10 cellular contexts compared by ENCODE assay signal in genomic region chr2:157363612-157364101, GRCh38. TPM values are rescaled to one million over a fixed set of nuclear protein-coding genes. Genes with fewer than 3 reads are reported as not detected.
DNase-seq lines count a peak whose midpoint lies in the region; ATAC-seq and TF ChIP-seq lines count a peak whose summit lies in the region.
"Had no signal": no experiment of that assay in that cellular context is flagged by ENCODE, and none has a peak within 500 bp of the region (broad histone marks: within the 10 kb centered on the region; RNA-seq: fewer than 3 reads in every experiment).

No MANE protein-coding gene starts in this region.

- H3K9me2 ChIP-seq in MM.1S (replicated peaks; ENCODE audit: insufficient read depth, low read length) (no peaks in the 10 kb centered on the region), neural cell (ENCODE audit: insufficient read depth, low read length) (no peaks in the 10 kb centered on the region)

- peak overlapping the region; percentile 5 for H3K27ac Mint-ChIP-seq in activated CD4-positive, alpha-beta T cell treated with anti-CD3 and anti-CD28 coated beads for 36 hours
- H3K27ac Mint-ChIP-seq: T-helper 2 cell treated with Interferon-gamma antibody and Interleukin-4, amounts not matched to agents 5 μg/mL and 100 μg/mL, for 36 hours had no signal

- H3K9me3 ChIP-seq in MM.1S (replicated peaks; ENCODE audit: insufficient read depth, low read length) (no peaks in the 10 kb centered on the region), neural cell (ENCODE audit: low read length) (no peaks in the 10 kb centered on the region), A673 (ENCODE audit: low read depth, low read length, poor library complexity, severe bottlenecking) (no peaks in the 10 kb centered on the region)

- no peak overlapping the region for H3K4me3 Mint-ChIP-seq in activated CD4-positive, alpha-beta T cell treated with anti-CD3 and anti-CD28 coated beads for 36 hours
- H3K4me3 Mint-ChIP-seq: T-helper 2 cell treated with Interferon-gamma antibody and Interleukin-4, amounts not matched to agents 5 μg/mL and 100 μg/mL, for 36 hours had no signal

- H3K4me1 ChIP-seq in MM.1S (ENCODE audit: low read length) (peaks cover 23% of the 10 kb centered on the region), A673 (ENCODE audit: insufficient read depth, low read length, poor library complexity, severe bottlenecking) (no peaks in the 10 kb centered on the region)
- H3K4me1 ChIP-seq: A549 had no signal

- H3K36me3 Mint-ChIP-seq in activated CD4-positive, alpha-beta T cell treated with anti-CD3 and anti-CD28 coated beads for 36 hours (ENCODE audit: low read depth): peaks cover 33% of the 10 kb centered on the region

- peaks cover 32% of the 10 kb centered on the region for H3K4me1 Mint-ChIP-seq in activated CD4-positive, alpha-beta T cell treated with anti-CD3 and anti-CD28 coated beads for 36 hours

- H3K27ac ChIP-seq in MM.1S (ENCODE audit: low read length) (peak overlapping the region; percentile 74), neural cell (ENCODE audit: low read length) (peak overlapping the region; percentile 52), A673 (ENCODE audit: low read depth, low read length, poor library complexity, severe bottlenecking) (no peak overlapping the region)
- H3K27ac ChIP-seq: A549 had no signal

- DNase-seq in activated CD4-positive, alpha-beta T cell treated with anti-CD3 and anti-CD28 coated beads for 36 hours: no peak
- no peak for DNase-seq in activated CD4-positive, alpha-beta T cell treated with anti-CD3 and anti-CD28 coated beads, Interleukin-2, amount 50 U/mL, for 4 hours
- peak; percentile 74 for DNase-seq in MM.1S
- DNase-seq in NCI-H774 (lab: John Stamatoyannopoulos, UW): no peak
- no peak for DNase-seq in effector CD4-positive, alpha-beta T cell
- no peak for DNase-seq in A673 (ENCODE audit: low spot score)

- H3K79me2 ChIP-seq in MM.1S (ENCODE audit: low read length) (no peaks in the 10 kb centered on the region), neural cell (replicated peaks; ENCODE audit: insufficient read depth, low read length) (no peaks in the 10 kb centered on the region)

- H3K9me3 Mint-ChIP-seq in activated CD4-positive, alpha-beta T cell treated with anti-CD3 and anti-CD28 coated beads for 36 hours (ENCODE audit: low read depth): peaks cover 31% of the 10 kb centered on the region

- H3K27me3 Mint-ChIP-seq in activated CD4-positive, alpha-beta T cell treated with anti-CD3 and anti-CD28 coated beads for 36 hours: no peaks in the 10 kb centered on the region

- no peak for TF ChIP-seq RAD21 in neural cell (conservative IDR thresholded peaks at IDR 0.05)

- H3F3A ChIP-seq in MM.1S (ENCODE audit: insufficient read depth, low read length) (0 out of 2 replicates have a peak, but pooled peaks cover 5% of the 10 kb centered on the region), neural cell (ENCODE audit: insufficient read depth, low read length, poor library complexity, severe bottlenecking) (no peaks in the 10 kb centered on the region)

- H2AFZ ChIP-seq in MM.1S (ENCODE audit: low read length) (no peak overlapping the region), neural cell (ENCODE audit: low read depth, low read length) (no peak overlapping the region)

- no peaks in the 10 kb centered on the region for H3K36me3 ChIP-seq in MM.1S (replicated peaks; ENCODE audit: insufficient read depth, low read length)
- H3K36me3 ChIP-seq in neural cell (ENCODE audit: insufficient read depth, low read length): no peaks in the 10 kb centered on the region
- H3K36me3 ChIP-seq in A673 (ENCODE audit: insufficient read depth, low read length, poor library complexity, severe bottlenecking): no peaks in the 10 kb centered on the region

- POLR2A ChIA-PET in activated CD4-positive, alpha-beta T cell treated with anti-CD3 and anti-CD28 coated beads for 36 hours (lab: Charles Lee): interaction anchor here (0.6 to 1.2 kb wide), 3 partner anchors 9 to 113 kb away, joined by 3 to 5 read pairs (median 5); no protein-coding TSS in a partner anchor
- POLR2A ChIA-PET in A673 (lab: Charles Lee; ENCODE audit: low non-redundant PET): no interaction called here

- no TSS peak for BruUV-seq in A673 (replicated peaks; lab: Mats Ljungman, UMichigan)

- H3K4me3 ChIP-seq in MM.1S (ENCODE audit: low read length) (peak overlapping the region; percentile 10; the same call in 1 of the 2 replicates), neural cell (ENCODE audit: low read length) (peak overlapping the region; percentile 11), A673 (ENCODE audit: low read depth, low read length, poor library complexity, severe bottlenecking) (no peak overlapping the region)
- H3K4me3 ChIP-seq: A549 had no signal

- peak overlapping the region; percentile 59 for H3K4me2 ChIP-seq in MM.1S (ENCODE audit: low read depth, low read length)
- H3K4me2 ChIP-seq in neural cell (ENCODE audit: low read length): peak overlapping the region; percentile 33
- H3K4me2 ChIP-seq: A549 had no signal

- CTCF ChIA-PET in activated CD4-positive, alpha-beta T cell treated with anti-CD3 and anti-CD28 coated beads for 36 hours (lab: Charles Lee): interaction anchor here (1.0 to 2.5 kb wide), 4 partner anchors 9 to 536 kb away, joined by 3 to 12 read pairs (median 4); no protein-coding TSS in a partner anchor
- CTCF ChIA-PET in A673 (lab: Charles Lee): no interaction called here

- no peaks in the 10 kb centered on the region for H4K20me1 ChIP-seq in MM.1S (ENCODE audit: insufficient read depth, low read length)
- no peaks in the 10 kb centered on the region for H4K20me1 ChIP-seq in neural cell (ENCODE audit: insufficient read depth)

- intact Hi-C loops in activated CD4-positive, alpha-beta T cell treated with anti-CD3 and anti-CD28 coated beads for 36 hours (cut with DNase I, micrococcal nuclease): loop anchor here in 1 of 2 experiments (2.0 kb wide), 1 partner anchor 41 kb away; no protein-coding TSS in a partner anchor
- intact Hi-C loops in A673 (cut with micrococcal nuclease; ENCODE audit: unreplicated experiment): no loop called here

- peak overlapping the region; percentile 8; the same call in 1 of the 2 replicates for H3K9ac ChIP-seq in MM.1S (ENCODE audit: low read length)
- H3K9ac ChIP-seq in neural cell (ENCODE audit: low read length): no peak overlapping the region

- no peaks in the 10 kb centered on the region for H3K27me3 ChIP-seq in MM.1S (replicated peaks; ENCODE audit: insufficient read depth, low read length)
- H3K27me3 ChIP-seq in neural cell (ENCODE audit: insufficient read depth, low read depth, low read length): no peaks in the 10 kb centered on the region
- H3K27me3 ChIP-seq in A673 (replicated peaks; ENCODE audit: insufficient read depth, low read depth, low read length, poor library complexity): no peaks in the 10 kb centered on the region

- TF ChIP-seq CTCF in MM.1S (IDR thresholded peaks at IDR 0.05; ENCODE audit: low read length) (no peak), neural cell (IDR thresholded peaks at IDR 0.05; ENCODE audit: poor library complexity, severe bottlenecking) (no peak), A673 (conservative IDR thresholded peaks at IDR 0.05; ENCODE audit: low read depth, low read length) (no peak)

- TF ChIP-seq EP300 in neural cell (conservative IDR thresholded peaks at IDR 0.05; ENCODE audit: poor library complexity, severe bottlenecking): peak; percentile 79

- ATAC-seq in activated CD4-positive, alpha-beta T cell treated with anti-CD3 and anti-CD28 coated beads for 36 hours: peak; percentile 77
- ATAC-seq in HG02610 (IDR thresholded peaks at IDR 0.05; ENCODE audit: unreplicated experiment): peak; percentile 81
- ATAC-seq: A549 had no signal

TF ChIP-seq in neural cell, 6 proteins besides CTCF, POLR2A, EP300 and RAD21:
- TF ChIP-seq MXI1 (conservative IDR thresholded peaks at IDR 0.05; ENCODE audit: poor library complexity, severe bottlenecking) (no peak), POLR2AphosphoS5 (IDR thresholded peaks at IDR 0.05) (peak; percentile 75)
TF ChIP-seq in neural cell: peak in this region for 1.

RNA-seq across cellular contexts. Expression of gene ERMN, which starts 38.0 kb away (rescaled TPM):
- total RNA-seq in activated CD4-positive, alpha-beta T cell treated with anti-CD3 and anti-CD28 coated beads for 36 hours: 1 to 10 TPM; 1.0 to 1.8 TPM
- polyA plus RNA-seq in neural cell: not detected in 2 replicates
- polyA minus RNA-seq in neural cell: not detected in 2 replicates
- total RNA-seq in A673 (2021): not detected in 2 replicates
- polyA plus RNA-seq: A549 had no signal
